19 cellular contexts compared by ENCODE assay signal in genomic region chr4:149835280-149835679, GRCh38. TPM values are rescaled to one million over a fixed set of nuclear protein-coding genes. Genes with fewer than 3 reads are reported as not detected.
A peak's percentile ranks its signal among the peaks of the same experiment; 100 is the strongest.
DNase-seq lines count a peak whose midpoint lies in the region; ATAC-seq and TF ChIP-seq lines count a peak whose summit lies in the region.
"Had no signal": no experiment of that assay in that cellular context is flagged by ENCODE, and none has a peak within 500 bp of the region (broad histone marks: within the 10 kb centered on the region; RNA-seq: fewer than 3 reads in every experiment).

No MANE protein-coding gene starts in this region.

- H3K4me3 ChIP-seq in HCT116 (replicated peaks in 1 of 2; ENCODE audit: low read depth in 1 of 2, low read length in 2 of 2): peak overlapping the region; percentile 25 to 46
- no peak overlapping the region for H3K4me3 ChIP-seq in endodermal cell (ENCODE audit: low read length)
- no peak overlapping the region for H3K4me3 ChIP-seq in mesendoderm (ENCODE audit: low read length)
- no peak overlapping the region for H3K4me3 ChIP-seq in heart left ventricle
- H3K4me3 ChIP-seq: A549 had no signal

- no peaks in the 10 kb centered on the region for H3K9me3 Mint-ChIP-seq in endodermal cell
- H3K9me3 Mint-ChIP-seq in activated T-helper 1 cell treated with anti-CD3 and anti-CD28 coated beads, Interleukin-12 subunit alpha, Interleukin-12 subunit beta, Interleukin-2, Interleukin-4 antibody, amounts not matched to agents 30 ng/mL and 10 ng/mL and 1 ng/mL, durations not matched to agents 14 hours and 24 hours and 36 hours: no peaks in the 10 kb centered on the region
- H3K9me3 Mint-ChIP-seq: HFFc6 had no signal

- no peak overlapping the region for H2BK15ac ChIP-seq in mesendoderm (replicated peaks; ENCODE audit: low read depth)

- no peaks in the 10 kb centered on the region for H3K36me3 Mint-ChIP-seq in endodermal cell (ENCODE audit: low read depth)
- no peaks in the 10 kb centered on the region for H3K36me3 Mint-ChIP-seq in activated T-helper 1 cell treated with anti-CD3 and anti-CD28 coated beads, Interleukin-12 subunit alpha, Interleukin-12 subunit beta, Interleukin-2, Interleukin-4 antibody, amounts not matched to agents 30 ng/mL and 10 ng/mL and 1 ng/mL, durations not matched to agents 14 hours and 24 hours and 36 hours (ENCODE audit: low read depth)
- H3K36me3 Mint-ChIP-seq: CD4-positive, alpha-beta memory T cell had no signal

- H3K4me3 Mint-ChIP-seq in endodermal cell: no peak overlapping the region
- no peak overlapping the region for H3K4me3 Mint-ChIP-seq in activated T-helper 1 cell treated with anti-CD3 and anti-CD28 coated beads, Interleukin-12 subunit alpha, Interleukin-12 subunit beta, Interleukin-2, Interleukin-4 antibody, amounts not matched to agents 30 ng/mL and 10 ng/mL and 1 ng/mL, durations not matched to agents 14 hours and 24 hours and 36 hours
- H3K4me3 Mint-ChIP-seq: CD4-positive, alpha-beta memory T cell; HFFc6 had no signal

- peak overlapping the region; percentile 91 for H2AFZ ChIP-seq in HCT116 (ENCODE audit: low read depth, low read length, poor library complexity, severe bottlenecking)

- H3K4me1 Mint-ChIP-seq in endodermal cell: no peaks in the 10 kb centered on the region
- H3K4me1 Mint-ChIP-seq in activated T-helper 1 cell treated with anti-CD3 and anti-CD28 coated beads, Interleukin-12 subunit alpha, Interleukin-12 subunit beta, Interleukin-2, Interleukin-4 antibody, amounts not matched to agents 30 ng/mL and 10 ng/mL and 1 ng/mL, durations not matched to agents 14 hours and 24 hours and 36 hours (ENCODE audit: low read depth): no peaks in the 10 kb centered on the region
- H3K4me1 Mint-ChIP-seq: CD4-positive, alpha-beta memory T cell had no signal

- no peak overlapping the region for H2BK5ac ChIP-seq in mesendoderm (ENCODE audit: low read length)

- intact Hi-C loops in HCT116 (cut with micrococcal nuclease): no loop called here
- intact Hi-C loops in activated T-helper 1 cell treated with anti-CD3 and anti-CD28 coated beads, Interleukin-12 subunit alpha, Interleukin-12 subunit beta, Interleukin-2, Interleukin-4 antibody, amounts not matched to agents 30 ng/mL and 10 ng/mL and 1 ng/mL, durations not matched to agents 14 hours and 24 hours and 36 hours (cut with micrococcal nuclease): no loop called here
- intact Hi-C loops in heart left ventricle (cut with DNase I): no loop called here

- H4K20me1 ChIP-seq in HCT116 (ENCODE audit: insufficient read depth): no peaks in the 10 kb centered on the region

- RAD21 ChIA-PET in HCT116 (lab: Charles Lee; ENCODE audit: low non-redundant PET in 1 of 2, low total read pairs in 2 of 2, uncharacterized antibody in 2 of 2, unreplicated experiment in 2 of 2): no interaction called here

- H3K79me1 ChIP-seq in mesendoderm (ENCODE audit: low read length): no peaks in the 10 kb centered on the region

- WGBS in endodermal cell (ENCODE audit: insufficient coverage in 1 of 2, insufficient read length in 1 of 2), 2 experiments: 93% methylated on average over 4 to 14 of the region's 15 CpGs
- no CpG with 5 or more reads among the region's 15 CpGs for WGBS in mesendoderm (ENCODE audit: extremely low coverage, insufficient coverage, low lambda C conversion rate)
- 86 to 95% (median 91%) methylated on average over 15 of the region's 15 CpGs for WGBS in heart left ventricle, 4 donors

- H3K27ac ChIP-seq in HCT116 (ENCODE audit: low read depth, low read length) (peak overlapping the region; percentile 13; the same call in 1 of the 2 replicates), endodermal cell (ENCODE audit: low read depth, low read length) (no peak overlapping the region), mesendoderm (ENCODE audit: low read depth, low read length) (no peak overlapping the region), heart left ventricle (no peak overlapping the region)
- H3K27ac ChIP-seq: A549, C4-2B, HL-60 had no signal

- H3K27me3 Mint-ChIP-seq in endodermal cell (ENCODE audit: insufficient read depth): no peaks in the 10 kb centered on the region
- no peaks in the 10 kb centered on the region for H3K27me3 Mint-ChIP-seq in activated T-helper 1 cell treated with anti-CD3 and anti-CD28 coated beads, Interleukin-12 subunit alpha, Interleukin-12 subunit beta, Interleukin-2, Interleukin-4 antibody, amounts not matched to agents 30 ng/mL and 10 ng/mL and 1 ng/mL, durations not matched to agents 14 hours and 24 hours and 36 hours (ENCODE audit: insufficient read depth)

- peaks cover 0 to 14% of the 10 kb centered on the region in 2 experiments; a peak in 2 of 4 replicates for H3K4me1 ChIP-seq in HCT116 (ENCODE audit: control insufficient read depth in 1 of 2, insufficient read depth in 2 of 2, low read length in 2 of 2)
- H3K4me1 ChIP-seq in endodermal cell (ENCODE audit: control insufficient read depth, insufficient read depth, low read length): no peaks in the 10 kb centered on the region
- H3K4me1 ChIP-seq in mesendoderm (ENCODE audit: control insufficient read depth, low read depth, low read length): no peaks in the 10 kb centered on the region
- no peaks in the 10 kb centered on the region for H3K4me1 ChIP-seq in heart left ventricle
- H3K4me1 ChIP-seq: A549, BE2C had no signal

- POLR2A ChIA-PET in HCT116 (lab: Charles Lee): interaction anchor here (0.7 kb wide), 1 partner anchor 25 kb away, joined by 3 read pairs; no protein-coding TSS in a partner anchor

- H3K23ac ChIP-seq in mesendoderm (ENCODE audit: low read length): no peak overlapping the region

- H3K79me2 ChIP-seq in HCT116 (ENCODE audit: insufficient read depth, low read length): no peaks in the 10 kb centered on the region
- no peaks in the 10 kb centered on the region for H3K79me2 ChIP-seq in mesendoderm (ENCODE audit: control insufficient read depth, insufficient read depth, low read length)

- H3K9ac ChIP-seq in HCT116 (ENCODE audit: low read length) (peak overlapping the region; percentile 39), endodermal cell (ENCODE audit: extremely low read depth, low read length, poor library complexity, severe bottlenecking) (no peak overlapping the region), mesendoderm (ENCODE audit: low read length) (no peak overlapping the region)

- no peak overlapping the region for H4K8ac ChIP-seq in mesendoderm (ENCODE audit: low read depth, low read length)

- TF ChIP-seq POLR2A in HCT116 (IDR thresholded peaks at IDR 0.05; ENCODE audit: borderline replicate concordance, extremely low read depth, insufficient read depth, insufficient read length) (no peak), heart left ventricle (IDR thresholded peaks at IDR 0.05) (no peak)

- H3K4me2 ChIP-seq in HCT116 (ENCODE audit: low read length) (peak overlapping the region; percentile 68), mesendoderm (ENCODE audit: low read length) (no peak overlapping the region)
- H3K4me2 ChIP-seq: A549 had no signal

- CTCF ChIA-PET in HCT116 (lab: Charles Lee): no interaction called here

- H3K9me3 ChIP-seq in HCT116 (ENCODE audit: control insufficient read depth in 1 of 2, insufficient read depth in 1 of 2, low read depth in 1 of 2, low read length in 2 of 2) (no peaks in the 10 kb centered on the region), endodermal cell (ENCODE audit: control insufficient read depth, low read length) (no peaks in the 10 kb centered on the region), heart left ventricle (no peaks in the 10 kb centered on the region)
- H3K9me3 ChIP-seq: A549, BE2C had no signal

- DNase-seq in HCT116 (ENCODE audit: low read depth, low spot score) (peak; percentile 32), RPMI8226 (peak; percentile 24), endodermal cell (peak; percentile 54), mesendoderm (peak; percentile 16), T-helper 9 cell (no peak), heart left ventricle (no peak)
- DNase-seq in activated T-helper 1 cell treated with anti-CD3 and anti-CD28 coated beads, Interleukin-12 subunit alpha, Interleukin-12 subunit beta, Interleukin-2, Interleukin-4 antibody, amounts not matched to agents 30 ng/mL and 10 ng/mL and 1 ng/mL, durations not matched to agents 14 hours and 24 hours and 36 hours (ENCODE audit: low spot score): no peak
- DNase-seq: BE2C, DMS153, DMS79 treated with DMSO at 0.1 percent for 48 hours, EL, GDM1, H7, HFFc6 had no signal

- no peaks in the 10 kb centered on the region for H3K9me2 ChIP-seq in HCT116 (ENCODE audit: insufficient read depth)

- H3K4ac ChIP-seq in mesendoderm (ENCODE audit: low read depth, low read length): no peak overlapping the region

- no peak for TF ChIP-seq RAD21 in HCT116 (IDR thresholded peaks at IDR 0.05; ENCODE audit: low read depth)

- H3K36me3 ChIP-seq in HCT116 (ENCODE audit: control insufficient read depth in 1 of 2, insufficient read depth in 2 of 2, low read length in 2 of 2) (no peaks in the 10 kb centered on the region), endodermal cell (ENCODE audit: control insufficient read depth, insufficient read depth, low read length) (no peaks in the 10 kb centered on the region), mesendoderm (ENCODE audit: control insufficient read depth, insufficient read depth, low read length) (no peaks in the 10 kb centered on the region), heart left ventricle (no peaks in the 10 kb centered on the region)
- H3K36me3 ChIP-seq: BE2C had no signal

- BruUV-seq in HCT116 (replicated peaks; lab: Mats Ljungman, UMichigan): no TSS peak

- H3K56ac ChIP-seq in mesendoderm (ENCODE audit: low read length): no peak overlapping the region

- H4K5ac ChIP-seq in mesendoderm (ENCODE audit: low read length): no peak overlapping the region

- H3K18ac ChIP-seq in mesendoderm (ENCODE audit: low read length): no peak overlapping the region

- H3K27ac Mint-ChIP-seq in endodermal cell: no peak overlapping the region
- H3K27ac Mint-ChIP-seq in activated T-helper 1 cell treated with anti-CD3 and anti-CD28 coated beads, Interleukin-12 subunit alpha, Interleukin-12 subunit beta, Interleukin-2, Interleukin-4 antibody, amounts not matched to agents 30 ng/mL and 10 ng/mL and 1 ng/mL, durations not matched to agents 14 hours and 24 hours and 36 hours: no peak overlapping the region
- H3K27ac Mint-ChIP-seq: HFFc6 had no signal

- ATAC-seq in HCT116: peak; percentile 87
- no peak for ATAC-seq in HG02642 (IDR thresholded peaks at IDR 0.05; ENCODE audit: poor library complexity, unreplicated experiment)
- no peak for ATAC-seq in heart left ventricle
- ATAC-seq: A549 had no signal

- 0 out of 6 replicates have a peak, but pooled peaks of 1 of the 3 experiments have one; percentile 1 for TF ChIP-seq CTCF in HCT116 (IDR thresholded peaks at IDR 0.05 in 2 of 3, conservative IDR thresholded peaks at IDR 0.05 in 1 of 3; ENCODE audit: borderline replicate concordance in 1 of 3, insufficient read depth in 1 of 3, low read depth in 2 of 3, low read length in 2 of 3)
- TF ChIP-seq CTCF in endodermal cell (conservative IDR thresholded peaks at IDR 0.05): no peak
- no peak for TF ChIP-seq CTCF in heart left ventricle (IDR thresholded peaks at IDR 0.05)

- no peak overlapping the region for H2AK5ac ChIP-seq in mesendoderm (ENCODE audit: low read length)

- no peak overlapping the region for H2BK120ac ChIP-seq in mesendoderm (ENCODE audit: low read depth, low read length)

- no peaks in the 10 kb centered on the region for H3K27me3 ChIP-seq in HCT116 (ENCODE audit: insufficient read depth, low read length)
- no peaks in the 10 kb centered on the region for H3K27me3 ChIP-seq in endodermal cell (ENCODE audit: control insufficient read depth, insufficient read depth, low read length, poor library complexity, severe bottlenecking)
- no peaks in the 10 kb centered on the region for H3K27me3 ChIP-seq in mesendoderm (ENCODE audit: insufficient read depth, low read length, poor library complexity)
- H3K27me3 ChIP-seq in heart left ventricle: no peaks in the 10 kb centered on the region
- H3K27me3 ChIP-seq: BE2C had no signal

RNA-seq across cellular contexts. Expression of gene IQCM, which starts 19.6 kb away (rescaled TPM):
- total RNA-seq in HCT116 (2021; ENCODE audit: unreplicated experiment): 0.20 TPM
- polyA plus RNA-seq in HCT116 (2012): not detected in 2 replicates
- total RNA-seq in endodermal cell: not detected
- not detected for polyA plus RNA-seq in endodermal cell (2013, experiment 1 of 2)
- polyA plus RNA-seq in endodermal cell (2013, experiment 2 of 2): not detected
- not detected for polyA plus RNA-seq in mesendoderm (2013, experiment 1 of 2)
- polyA plus RNA-seq in mesendoderm (2013, experiment 2 of 2): not detected
- total RNA-seq in activated T-helper 1 cell treated with anti-CD3 and anti-CD28 coated beads, Interleukin-12 subunit alpha, Interleukin-12 subunit beta, Interleukin-2, Interleukin-4 antibody, amounts not matched to agents 30 ng/mL and 10 ng/mL and 1 ng/mL, durations not matched to agents 14 hours and 24 hours and 36 hours: not detected in 2 replicates
- not detected for total RNA-seq in heart left ventricle
- not detected for polyA plus RNA-seq in heart left ventricle
- total RNA-seq: CD4-positive, alpha-beta memory T cell had no signal
- polyA plus RNA-seq: CD4-positive, alpha-beta memory T cell had no signal

Comparison
In these comparisons a context has a peak if more than half of its experiments do, and no peak if none do; other contexts are left out.
1. DNase-seq: peak in HCT116 (single experiment), RPMI8226 (single experiment), endodermal cell (single experiment) and mesendoderm (single experiment); none in T-helper 9 cell (single experiment), activated T-helper 1 cell treated with anti-CD3 and anti-CD28 coated beads, Interleukin-12 subunit alpha, Interleukin-12 subunit beta, Interleukin-2, Interleukin-4 antibody, amounts not matched to agents 30 ng/mL and 10 ng/mL and 1 ng/mL, durations not matched to agents 14 hours and 24 hours and 36 hours (single experiment) and heart left ventricle (0 of 5).
2. H3K4me3 ChIP-seq: peak in HCT116 (2 of 2); none in endodermal cell (single experiment), mesendoderm (single experiment) and heart left ventricle (0 of 12).